8 cellular contexts compared by ENCODE assay signal in the genomic region with DNA sequence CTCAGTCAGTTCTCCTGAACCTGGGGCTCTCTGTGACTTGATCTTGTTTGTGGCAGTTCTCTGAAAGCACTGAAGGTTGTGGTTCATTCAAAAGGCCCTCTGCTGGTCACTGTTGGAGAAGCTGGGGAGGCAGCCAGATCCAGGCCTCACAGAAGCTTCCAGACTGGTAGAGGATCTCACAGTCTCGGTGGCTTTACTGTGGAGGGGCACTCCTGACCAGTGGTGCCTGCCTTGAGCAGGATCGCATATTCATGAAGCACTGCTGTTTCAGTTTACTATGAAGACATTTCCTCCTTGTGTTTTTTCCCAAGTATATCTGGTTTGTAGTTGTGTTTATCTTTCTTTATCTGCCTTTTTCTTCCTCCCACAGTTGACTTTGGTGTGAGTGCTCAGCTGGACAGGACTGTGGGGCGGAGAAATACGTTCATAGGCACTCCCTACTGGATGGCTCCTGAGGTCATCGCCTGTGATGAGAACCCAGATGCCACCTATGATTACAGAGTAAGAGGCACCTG.
DNase-seq lines count a peak whose midpoint lies in the region; ATAC-seq and TF ChIP-seq lines count a peak whose summit lies in the region.

No MANE protein-coding gene starts in this region.

- H3K4me1 Mint-ChIP-seq in HFFc6 (ENCODE audit: low read depth) (peaks cover 54% of the 10 kb centered on the region), activated B cell treated with CpG ODN at 0.5 μM for 24 hours (peaks cover 49% of the 10 kb centered on the region)

- H3K9me3 Mint-ChIP-seq in HFFc6 (no peaks in the 10 kb centered on the region), activated B cell treated with CpG ODN at 0.5 μM for 24 hours (no peaks in the 10 kb centered on the region)

- CTCF ChIA-PET in activated B cell treated with CpG ODN at 0.5 μM for 24 hours (lab: Charles Lee), result interaction anchor here (0.5 to 7.5 kb wide), 30 partner anchors 10 to 493 kb away, joined by 3 to 162 read pairs (median 4); partner anchors contain the start of gene MAP4K4

- H3K27me3 Mint-ChIP-seq in HFFc6 (ENCODE audit: insufficient read depth) (no peaks in the 10 kb centered on the region; the same call in 1 of the 2 replicates), activated B cell treated with CpG ODN at 0.5 μM for 24 hours (no peaks in the 10 kb centered on the region)

- H3K27ac Mint-ChIP-seq in HFFc6 (peak overlapping the region; percentile 92), activated B cell treated with CpG ODN at 0.5 μM for 24 hours (peak overlapping the region; percentile 56)

- intact Hi-C loops in activated B cell treated with CpG ODN at 0.5 μM for 24 hours (cut with micrococcal nuclease), result loop anchor here (1.0 to 2.0 kb wide), 6 partner anchors 63 to 489 kb away; partner anchors contain the start of gene MAP4K4
- intact Hi-C loops in left colon (cut with DNase I, micrococcal nuclease), result loop anchor here in 1 of 2 donors (5.0 to 10.0 kb wide), 3 partner anchors 317 to 487 kb away; no protein-coding TSS in a partner anchor

- H3K36me3 Mint-ChIP-seq in HFFc6 (ENCODE audit: low read depth), result peaks cover 43% of the 10 kb centered on the region
- H3K36me3 Mint-ChIP-seq in activated B cell treated with CpG ODN at 0.5 μM for 24 hours (ENCODE audit: low read depth), result peaks cover 85% of the 10 kb centered on the region

- POLR2A ChIA-PET in activated B cell treated with CpG ODN at 0.5 μM for 24 hours (lab: Charles Lee), result interaction anchor here (0.6 to 2.3 kb wide), 9 partner anchors 52 to 522 kb away, joined by 3 to 13 read pairs (median 3); no protein-coding TSS in a partner anchor

- TF ChIP-seq CTCF in GM12873 (IDR thresholded peaks at IDR 0.05; ENCODE audit: insufficient read depth, low read depth, low read length, missing control alignments), result peak; percentile 75
- peak; percentile 85 for TF ChIP-seq CTCF in HFFc6 (IDR thresholded peaks at IDR 0.05)
- TF ChIP-seq CTCF in activated B cell treated with CpG ODN at 0.5 μM for 24 hours (IDR thresholded peaks at IDR 0.05), result no peak
- peak; percentile 83 for TF ChIP-seq CTCF in cardiac fibroblast (IDR thresholded peaks at IDR 0.05; ENCODE audit: low read depth, low read length)

- H3K4me3 ChIP-seq in cardiac fibroblast (replicated peaks in 1 of 2; ENCODE audit: low read depth in 2 of 2, low read length in 2 of 2), result no peak overlapping the region

- peak; percentile 82 for ATAC-seq in activated B cell treated with CpG ODN at 0.5 μM for 24 hours (ENCODE audit: low read depth)
- ATAC-seq in left colon, result peak; percentile 88

- peak; percentile 74 for DNase-seq in HFFc6
- peak; percentile 39 to 43 for DNase-seq in NCI-H1930 (lab: John Stamatoyannopoulos, UW)
- peak; percentile 37 for DNase-seq in activated B cell treated with CpG ODN at 0.5 μM for 24 hours
- DNase-seq in cardiac fibroblast (ENCODE audit: low read depth in 2 of 2), result peak; percentile 85 to 86
- DNase-seq in left colon, result peak; percentile 55 to 75
- peak; percentile 62 to 69 for DNase-seq in stimulated activated CD4-positive, alpha-beta T cell treated with anti-CD3 and anti-CD28 coated beads, Interleukin-2, amount 100 ng/mL, for 24 hours
- DNase-seq in NCI-H128 (lab: John Stamatoyannopoulos, UW; ENCODE audit: unreplicated experiment), result no peak

- H3K4me3 Mint-ChIP-seq in HFFc6, result 0 out of 2 replicates have a peak overlapping the region, but pooled peaks have one; percentile 3
- no peak overlapping the region for H3K4me3 Mint-ChIP-seq in activated B cell treated with CpG ODN at 0.5 μM for 24 hours
